ENCODE assay signal across 24 cellular contexts in genomic region chr7:122135275-122135674, GRCh38.
"Had no signal": no experiment of that assay in that cellular context is flagged by ENCODE, and none has a peak within 500 bp of the region (broad histone marks: within the 10 kb centered on the region; RNA-seq: fewer than 3 reads in every experiment).

No MANE protein-coding gene starts in this region.

- ATAC-seq: activated T-cell treated with anti-CD3 and anti-CD28 coated beads, Interleukin-2, amount 50 U/mL, for 72 hours; sciatic nerve; stimulated activated effector memory CD8-positive, alpha-beta T cell treated with anti-CD3 and anti-CD28 coated beads, Interleukin-12 subunit alpha, Interleukin-12 subunit beta, amount 100 ng/mL, for 72 hours; T-helper 17 cell had no signal

- H3K4me3 Mint-ChIP-seq: activated CD4-positive, alpha-beta memory T cell treated with anti-CD3 and anti-CD28 coated beads, Interleukin-2, amount 10 ng/mL, durations not matched to agents 7 days and 5 days; activated naive CD4-positive, alpha-beta T cell treated with anti-CD3 and anti-CD28 coated beads, Interleukin-2, amount 10 ng/mL, durations not matched to agents 7 days and 5 days; activated T-cell treated with anti-CD3 and anti-CD28 coated beads, Interleukin-2, amount 50 U/mL, for 72 hours; endodermal cell; stimulated activated effector memory CD8-positive, alpha-beta T cell treated with anti-CD3 and anti-CD28 coated beads, Interleukin-12 subunit alpha, Interleukin-12 subunit beta, amount 100 ng/mL, for 72 hours; T-helper 17 cell had no signal

- H3K4me3 ChIP-seq: cardiac muscle cell, left ventricle myocardium inferior, stomach, transverse colon had no signal

- H3K36me3 Mint-ChIP-seq: activated naive CD4-positive, alpha-beta T cell treated with anti-CD3 and anti-CD28 coated beads, Interleukin-2, amount 10 ng/mL, durations not matched to agents 7 days and 5 days; immature natural killer cell; stimulated activated effector memory CD8-positive, alpha-beta T cell treated with anti-CD3 and anti-CD28 coated beads, Interleukin-12 subunit alpha, Interleukin-12 subunit beta, amount 100 ng/mL, for 72 hours had no signal

- H3K9me3 ChIP-seq: left ventricle myocardium inferior, neutrophil, stomach, transverse colon had no signal

- H3K27ac Mint-ChIP-seq: activated CD4-positive, alpha-beta memory T cell treated with anti-CD3 and anti-CD28 coated beads, Interleukin-2, amount 10 ng/mL, durations not matched to agents 7 days and 5 days; activated naive CD4-positive, alpha-beta T cell treated with anti-CD3 and anti-CD28 coated beads, Interleukin-2, amount 10 ng/mL, durations not matched to agents 7 days and 5 days; activated T-cell treated with anti-CD3 and anti-CD28 coated beads, Interleukin-2, amount 50 U/mL, for 72 hours; endodermal cell; immature natural killer cell; stimulated activated effector memory CD8-positive, alpha-beta T cell treated with anti-CD3 and anti-CD28 coated beads, Interleukin-12 subunit alpha, Interleukin-12 subunit beta, amount 100 ng/mL, for 72 hours; T-helper 17 cell had no signal

- DNase-seq: activated CD4-positive, alpha-beta memory T cell treated with anti-CD3 and anti-CD28 coated beads, Interleukin-2, amount 10 ng/mL, durations not matched to agents 7 days and 5 days; activated CD4-positive, alpha-beta T cell treated with anti-CD3 and anti-CD28 coated beads for 4 hours; activated CD4-positive, CD25-positive, alpha-beta regulatory T cell; activated effector memory CD4-positive, alpha-beta T cell treated with Interleukin-2 at 50 U/mL for 16 hours; activated naive CD4-positive, alpha-beta T cell treated with anti-CD3 and anti-CD28 coated beads, Interleukin-2, amount 10 ng/mL, durations not matched to agents 7 days and 5 days; activated T-cell treated with anti-CD3 and anti-CD28 coated beads, Interleukin-2, amount 50 U/mL, for 72 hours; amygdala; cortex of kidney; endodermal cell; immature natural killer cell; kidney glomerular epithelial cell; left ventricle myocardium inferior; small intestine; stimulated activated CD4-positive, alpha-beta T cell treated with anti-CD3 and anti-CD28 coated beads, Interleukin-2, amount 100 ng/mL, for 24 hours; stomach; SW 1271; T-helper 17 cell; transverse colon had no signal

- H3K36me3 ChIP-seq: cardiac muscle cell, left ventricle myocardium inferior, neutrophil, stomach, transverse colon had no signal

- H3K27ac ChIP-seq: cardiac muscle cell, left ventricle myocardium inferior, neutrophil, parathyroid adenoma, stomach, transverse colon had no signal

- FAIRE-seq: small intestine had no signal

- H3K27me3 ChIP-seq: cardiac muscle cell, stomach, transverse colon had no signal

- H2AFZ ChIP-seq: parathyroid adenoma had no signal

- H3K9me3 Mint-ChIP-seq: activated CD4-positive, alpha-beta memory T cell treated with anti-CD3 and anti-CD28 coated beads, Interleukin-2, amount 10 ng/mL, durations not matched to agents 7 days and 5 days; activated naive CD4-positive, alpha-beta T cell treated with anti-CD3 and anti-CD28 coated beads, Interleukin-2, amount 10 ng/mL, durations not matched to agents 7 days and 5 days; activated T-cell treated with anti-CD3 and anti-CD28 coated beads, Interleukin-2, amount 50 U/mL, for 72 hours; endodermal cell; nephron had no signal

- H3K27me3 Mint-ChIP-seq: activated naive CD4-positive, alpha-beta T cell treated with anti-CD3 and anti-CD28 coated beads, Interleukin-2, amount 10 ng/mL, durations not matched to agents 7 days and 5 days; T-helper 17 cell had no signal

- H3K9ac ChIP-seq: parathyroid adenoma had no signal
